In the genomic region with DNA sequence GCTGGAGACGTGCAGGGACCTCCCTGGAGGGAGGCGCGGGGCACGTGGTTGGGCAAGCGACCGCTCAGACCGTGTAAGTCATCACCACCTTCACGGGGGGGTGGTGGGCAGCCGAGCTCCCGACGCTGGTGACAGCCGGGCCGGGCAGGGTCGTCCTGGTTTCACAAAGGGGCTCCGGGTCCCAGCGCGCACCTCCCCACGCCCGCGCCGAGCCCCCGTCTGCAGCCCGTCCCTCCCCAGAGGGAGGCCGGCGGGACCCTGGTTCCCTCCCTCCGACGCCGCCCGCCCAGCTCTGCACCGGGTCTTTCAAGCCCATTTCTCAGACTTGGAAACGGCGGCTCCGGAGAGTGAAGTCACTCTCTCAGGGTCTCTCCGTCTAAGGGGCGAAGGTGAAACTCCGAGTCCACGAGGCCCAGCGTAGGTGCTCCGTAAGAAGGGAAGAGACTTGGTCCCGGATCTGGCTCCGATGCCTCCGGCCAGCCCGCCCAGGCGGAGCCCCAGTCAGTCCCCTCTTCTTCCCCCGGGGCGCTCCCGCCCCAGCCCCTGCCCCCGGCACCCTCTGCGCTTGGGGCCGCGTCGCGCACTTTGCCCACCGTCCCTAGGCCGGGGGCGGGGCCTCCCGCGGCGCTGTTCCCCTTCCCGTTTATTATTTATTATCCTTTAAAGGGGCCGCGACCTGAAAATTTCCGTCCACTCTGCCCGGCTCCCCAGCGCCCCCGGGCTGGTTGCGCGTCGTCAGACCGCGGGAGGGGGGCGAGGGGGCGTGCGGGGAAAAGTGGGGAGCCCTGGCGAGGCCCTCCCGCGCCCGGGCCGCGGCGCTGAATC, we compare ENCODE assay signal across 8 cellular contexts. TPM values are rescaled to one million over a fixed set of nuclear protein-coding genes. Genes with fewer than 3 reads are reported as not detected.
DNase-seq lines count a peak whose midpoint lies in the region; ATAC-seq and TF ChIP-seq lines count a peak whose summit lies in the region.

No MANE protein-coding gene starts in this region.

- intact Hi-C loops in activated CD4-positive, alpha-beta T cell treated with anti-CD3 and anti-CD28 coated beads, Interleukin-2, amount 10 ng/mL, durations not matched to agents 24 days and 14 days (cut with micrococcal nuclease): loop anchor here (1.0 to 2.0 kb wide), 2 partner anchors 59 to 128 kb away; a partner anchor contains a TSS

- peaks cover 12 to 25% (median 13%) of the 10 kb centered on the region in 11 experiments for H3K27me3 ChIP-seq in BLaER1 treated with 17β-estradiol and CSF1 and Interleukin-3, amounts not matched to agents 10 nM and 100 nM

- H3K9me3 ChIP-seq in BLaER1 treated with 17β-estradiol and CSF1 and Interleukin-3, amounts not matched to agents 10 nM and 100 nM (replicated peaks in 1 of 11): no peaks in the 10 kb centered on the region

- H3K36me3 ChIP-seq in BLaER1 treated with 17β-estradiol and CSF1 and Interleukin-3, amounts not matched to agents 10 nM and 100 nM: peaks cover 7 to 20% (median 17%) of the 10 kb centered on the region in 11 experiments; a peak in 20 of 22 replicates

- H3K4me3 Mint-ChIP-seq in activated CD4-positive, alpha-beta T cell treated with anti-CD3 and anti-CD28 coated beads, Interleukin-2, amount 10 ng/mL, durations not matched to agents 24 days and 14 days: peak overlapping the region; percentile 86

- peak overlapping the region; percentile 79 to 99 (median 96) for H3K4me2 ChIP-seq in BLaER1 treated with 17β-estradiol and CSF1 and Interleukin-3, amounts not matched to agents 10 nM and 100 nM

- H4K20me1 ChIP-seq in BLaER1 treated with 17β-estradiol and CSF1 and Interleukin-3, amounts not matched to agents 10 nM and 100 nM: peaks cover 9 to 28% (median 19%) of the 10 kb centered on the region in 11 experiments; a peak in 15 of 22 replicates

- peaks cover 12% of the 10 kb centered on the region for H3K4me1 Mint-ChIP-seq in activated CD4-positive, alpha-beta T cell treated with anti-CD3 and anti-CD28 coated beads, Interleukin-2, amount 10 ng/mL, durations not matched to agents 24 days and 14 days

- TF ChIP-seq POLR2A in GM19193 (IDR thresholded peaks at IDR 0.05; ENCODE audit: extremely low read depth, insufficient read depth, insufficient read length): peak; percentile 44

- H3K9me3 Mint-ChIP-seq in activated CD4-positive, alpha-beta T cell treated with anti-CD3 and anti-CD28 coated beads, Interleukin-2, amount 10 ng/mL, durations not matched to agents 24 days and 14 days: no peaks in the 10 kb centered on the region

- peaks cover 3% of the 10 kb centered on the region for H3K36me3 Mint-ChIP-seq in activated CD4-positive, alpha-beta T cell treated with anti-CD3 and anti-CD28 coated beads, Interleukin-2, amount 10 ng/mL, durations not matched to agents 24 days and 14 days (ENCODE audit: low read depth)

- H3K4me3 ChIP-seq in BLaER1 treated with 17β-estradiol and CSF1 and Interleukin-3, amounts not matched to agents 10 nM and 100 nM: peak overlapping the region; percentile 87 to 100 (median 100)

- ATAC-seq in HG03439 (IDR thresholded peaks at IDR 0.05; ENCODE audit: unreplicated experiment) (peak; percentile 49), left lobe of liver (peak; percentile 80)

- H3K9ac ChIP-seq in BLaER1 treated with 17β-estradiol and CSF1 and Interleukin-3, amounts not matched to agents 10 nM and 100 nM: peak overlapping the region; percentile 92 to 99 (median 96)

- DNase-seq in NCI-H524 (lab: John Stamatoyannopoulos, UW) (peak; percentile 78 to 82), dermis blood vessel endothelial cell (peak; percentile 81), left lobe of liver (ENCODE audit: low spot score) (peak; percentile 82)
- DNase-seq in activated CD4-positive, alpha-beta T cell treated with anti-CD3 and anti-CD28 coated beads, Interleukin-2, amount 10 ng/mL, durations not matched to agents 24 days and 14 days: peak; percentile 94
- peak; percentile 74 for DNase-seq in stimulated activated CD4-positive, alpha-beta T cell treated with anti-CD3 and anti-CD28 coated beads, Interleukin-4, amount 100 ng/mL, for 1 hour

- H3K27ac ChIP-seq in BLaER1 treated with 17β-estradiol and CSF1 and Interleukin-3, amounts not matched to agents 10 nM and 100 nM: peak overlapping the region; percentile 91 to 98 (median 96)

- peak overlapping the region; percentile 83 for H3K27ac Mint-ChIP-seq in activated CD4-positive, alpha-beta T cell treated with anti-CD3 and anti-CD28 coated beads, Interleukin-2, amount 10 ng/mL, durations not matched to agents 24 days and 14 days

- H3K27me3 Mint-ChIP-seq in activated CD4-positive, alpha-beta T cell treated with anti-CD3 and anti-CD28 coated beads, Interleukin-2, amount 10 ng/mL, durations not matched to agents 24 days and 14 days: no peaks in the 10 kb centered on the region

- H3K4me1 ChIP-seq in BLaER1 treated with 17β-estradiol and CSF1 and Interleukin-3, amounts not matched to agents 10 nM and 100 nM: peaks cover 40 to 49% (median 44%) of the 10 kb centered on the region in 10 experiments

RNA-seq across cellular contexts. Expression of a gene that starts 0.5 kb away (rescaled TPM):
- 35.6 and 36.6 TPM in 2 replicates for total RNA-seq in activated CD4-positive, alpha-beta T cell treated with anti-CD3 and anti-CD28 coated beads, Interleukin-2, amount 10 ng/mL, durations not matched to agents 24 days and 14 days
- total RNA-seq in dermis blood vessel endothelial cell: 9.0 and 9.7 TPM in 2 replicates
- 3.6 TPM for total RNA-seq in left lobe of liver

RNA-seq across cellular contexts. Expression of a gene that starts 8.2 kb away (rescaled TPM):
- 12.9 and 16.8 TPM in 2 replicates for total RNA-seq in activated CD4-positive, alpha-beta T cell treated with anti-CD3 and anti-CD28 coated beads, Interleukin-2, amount 10 ng/mL, durations not matched to agents 24 days and 14 days
- total RNA-seq in dermis blood vessel endothelial cell: not detected in 2 replicates
- total RNA-seq in left lobe of liver: not detected

RNA-seq across cellular contexts. Expression of a gene that starts 12.3 kb away (rescaled TPM):
- total RNA-seq in activated CD4-positive, alpha-beta T cell treated with anti-CD3 and anti-CD28 coated beads, Interleukin-2, amount 10 ng/mL, durations not matched to agents 24 days and 14 days: 86.8 and 91.5 TPM in 2 replicates
- 36.9 and 47.0 TPM in 2 replicates for total RNA-seq in dermis blood vessel endothelial cell
- total RNA-seq in left lobe of liver: 20.9 TPM

RNA-seq across cellular contexts. Expression of a gene that starts 32.0 kb away (rescaled TPM):
- not detected in 2 replicates for total RNA-seq in activated CD4-positive, alpha-beta T cell treated with anti-CD3 and anti-CD28 coated beads, Interleukin-2, amount 10 ng/mL, durations not matched to agents 24 days and 14 days
- total RNA-seq in dermis blood vessel endothelial cell (not detected in 2 replicates), left lobe of liver (not detected)

RNA-seq across cellular contexts. Expression of a gene that starts 32.3 kb away (rescaled TPM):
- total RNA-seq in activated CD4-positive, alpha-beta T cell treated with anti-CD3 and anti-CD28 coated beads, Interleukin-2, amount 10 ng/mL, durations not matched to agents 24 days and 14 days: 58.1 and 61.1 TPM in 2 replicates
- total RNA-seq in dermis blood vessel endothelial cell: 40.5 and 64.0 TPM in 2 replicates
- total RNA-seq in left lobe of liver: 36.3 TPM

Comparison
In these comparisons a context has a peak if more than half of its experiments do, and no peak if none do; other contexts are left out.
1. Peak in every context shown above with its lines: DNase-seq, ATAC-seq, H3K4me3 ChIP-seq and H3K27ac ChIP-seq.
2. RNA of a gene that starts 8.2 kb away (total RNA-seq): 12.9 to 16.8 TPM in activated CD4-positive, alpha-beta T cell treated with anti-CD3 and anti-CD28 coated beads, Interleukin-2, amount 10 ng/mL, durations not matched to agents 24 days and 14 days; not detected in dermis blood vessel endothelial cell and not detected in left lobe of liver (single experiment); every median in the first group is over 10 times any median in the second.